Comparison of ENCODE assay signal across 9 cellular contexts in genomic region chr17:28370035-28370743, GRCh38. TPM values are rescaled to one million over a fixed set of nuclear protein-coding genes. Genes with fewer than 3 reads are reported as not detected.
DNase-seq lines count a peak whose midpoint lies in the region; ATAC-seq, FAIRE-seq and TF ChIP-seq lines count a peak whose summit lies in the region.
"Had no signal": no experiment of that assay in that cellular context is flagged by ENCODE, and none has a peak within 500 bp of the region (broad histone marks: within the 10 kb centered on the region; RNA-seq: fewer than 3 reads in every experiment).

VTN (minus strand) TSS chr17:28370307; CDS start chr17:28370203, 104 bp downstream.

- no peaks in the 10 kb centered on the region for H3K79me2 ChIP-seq in H1 (ENCODE audit: control insufficient read depth in 1 of 2, insufficient read depth in 2 of 2, low read length in 2 of 2)

- H3K9me3 ChIP-seq in SJSA1 (replicated peaks) = no peaks in the 10 kb centered on the region
- no peaks in the 10 kb centered on the region for H3K9me3 ChIP-seq in H1 (ENCODE audit: insufficient read depth in 2 of 2, low read depth in 1 of 2, low read length in 1 of 2)

- no peak for FAIRE-seq in H1 (lab: Jason Lieb, UNC)
- FAIRE-seq: colon had no signal

- ATAC-seq in natural killer cell = no peak

- no peak within 1 kb of the TSS for H2BK120ac ChIP-seq in H1 (replicated peaks; ENCODE audit: low read depth, low read length)

- H3K23me2 ChIP-seq in H1 (ENCODE audit: low read depth, low read length) = peaks cover 16% of the 10 kb centered on the region; the same call in 1 of the 2 replicates

- intact Hi-C loops in natural killer cell (cut with micrococcal nuclease) = no loop called here

- H3K36me3 Mint-ChIP-seq in T-helper 1 cell treated with Interleukin-12 subunit alpha and Interleukin-12 subunit beta and Interleukin-4 antibody, amounts not matched to agents 30 μg/mL and 1 μg/mL, for 36 hours (ENCODE audit: low read depth) = peaks cover 5% of the 10 kb centered on the region
- H3K36me3 Mint-ChIP-seq in natural killer cell = no peaks in the 10 kb centered on the region

- WGBS in H1 (ENCODE audit: extremely low coverage in 1 of 2, insufficient coverage in 1 of 2, insufficient read length in 1 of 2, insufficient replicate concordance in 2 of 2, low coverage in 1 of 2, low lambda C conversion rate in 2 of 2, missing lambda C conversion rate in 1 of 2), 2 experiments = 68% methylated on average over 8 of the region's 8 CpGs; no CpG with 5 or more reads in 1 of the 2 experiments

- no peak within 1 kb of the TSS for H2BK20ac ChIP-seq in H1 (ENCODE audit: low read length)

- peaks cover 2 to 12% of the 10 kb centered on the region in 2 experiments for H4K20me1 ChIP-seq in H1 (replicated peaks in 1 of 2; ENCODE audit: control insufficient read depth in 1 of 2, insufficient read depth in 2 of 2, low read length in 2 of 2)

- no peak for DNase-seq in T-helper 1 cell
- DNase-seq in SJSA1 (ENCODE audit: low read depth in 1 of 2, low spot score in 2 of 2) = no peak
- no peak for DNase-seq in H1 (ENCODE audit: low read depth in 1 of 2, low spot score in 2 of 2)
- no peak for DNase-seq in natural killer cell
- no peak for DNase-seq in NCI-H1436 treated with DMSO at 0.1 percent for 48 hours (lab: John Stamatoyannopoulos, UW)
- DNase-seq in NCI-H2227 treated with DMSO at 0.1 percent for 48 hours (lab: John Stamatoyannopoulos, UW) = no peak
- no peak for DNase-seq in activated CD8-positive, alpha-beta memory T cell treated with anti-CD3 and anti-CD28 coated beads, Interleukin-2, amount 50 U/mL, for 4 hours

- no peak for TF ChIP-seq POLR2A in H1 (IDR thresholded peaks at IDR 0.05; ENCODE audit: control extremely low read depth in 1 of 2, low read depth in 2 of 2, low read length in 2 of 2)

- H3K27ac Mint-ChIP-seq in T-helper 1 cell treated with Interleukin-12 subunit alpha and Interleukin-12 subunit beta and Interleukin-4 antibody, amounts not matched to agents 30 μg/mL and 1 μg/mL, for 36 hours = peak within 1 kb of the TSS; percentile 90
- peak within 1 kb of the TSS; percentile 85 to 93 for H3K27ac Mint-ChIP-seq in natural killer cell

- no peaks in the 10 kb centered on the region for H3K9me3 Mint-ChIP-seq in T-helper 1 cell treated with Interleukin-12 subunit alpha and Interleukin-12 subunit beta and Interleukin-4 antibody, amounts not matched to agents 30 μg/mL and 1 μg/mL, for 36 hours
- H3K9me3 Mint-ChIP-seq in natural killer cell = no peaks in the 10 kb centered on the region

- no peak within 1 kb of the TSS for H4K8ac ChIP-seq in H1 (ENCODE audit: extremely low read depth, insufficient read depth, low read length)

- H3K23ac ChIP-seq in H1 (ENCODE audit: insufficient read length) = no peak within 1 kb of the TSS

- H3K14ac ChIP-seq in H1 (ENCODE audit: insufficient read length) = no peak within 1 kb of the TSS

- H3K4me1 ChIP-seq in SJSA1 (replicated peaks) (peaks cover 24% of the 10 kb centered on the region), H1 (replicated peaks in 1 of 4; ENCODE audit: control insufficient read depth in 3 of 4, insufficient read depth in 4 of 4, low read length in 3 of 4) (peaks cover 3 to 16% (median 9%) of the 10 kb centered on the region in 4 experiments; a peak in 6 of 7 replicates)

- H2AK5ac ChIP-seq in H1 (ENCODE audit: low read depth, low read length) = peak within 1 kb of the TSS; percentile 59

- H3K27me3 ChIP-seq in SJSA1 (replicated peaks) = no peaks in the 10 kb centered on the region
- peaks cover 9 to 19% (median 19%) of the 10 kb centered on the region in 4 experiments for H3K27me3 ChIP-seq in H1 (replicated peaks in 1 of 4; ENCODE audit: control insufficient read depth in 3 of 4, extremely low read depth in 1 of 4, insufficient read depth in 3 of 4, low read length in 3 of 4)

- 0 out of 2 replicates have a peak within 1 kb of the TSS, but pooled peaks have one; percentile 1 for H2BK5ac ChIP-seq in H1 (ENCODE audit: low read depth, low read length)

- no peak within 1 kb of the TSS for H3K18ac ChIP-seq in H1 (ENCODE audit: extremely low read depth, low read length)

- H3K27me3 Mint-ChIP-seq in T-helper 1 cell treated with Interleukin-12 subunit alpha and Interleukin-12 subunit beta and Interleukin-4 antibody, amounts not matched to agents 30 μg/mL and 1 μg/mL, for 36 hours (ENCODE audit: low read depth) = no peaks in the 10 kb centered on the region
- H3K27me3 Mint-ChIP-seq in natural killer cell (ENCODE audit: low read depth in 2 of 2) = no peaks in the 10 kb centered on the region

- CTCF ChIA-PET in H1 (lab: Charles Lee; ENCODE audit: partially characterized antibody) = interaction anchor here (0.8 to 4.6 kb wide), 15 partner anchors 9 to 485 kb away, joined by 3 to 20 read pairs (median 4); partner anchors contain the start of genes IFT20, POLDIP2, SLC13A2 and SLC46A1

- TF ChIP-seq EP300 in H1 (IDR thresholded peaks at IDR 0.05; ENCODE audit: borderline replicate concordance in 1 of 2, low read depth in 2 of 2, low read length in 2 of 2) = no peak

- H3K27ac ChIP-seq in SJSA1 (0 out of 2 replicates have a peak within 1 kb of the TSS, but pooled peaks have one; percentile 14), H1 (ENCODE audit: low read depth, low read length) (no peak within 1 kb of the TSS)

- no peaks in the 10 kb centered on the region; the same call in 1 of the 2 replicates for H3K79me1 ChIP-seq in H1 (ENCODE audit: low read depth, low read length)

- H3K9ac ChIP-seq in H1 (replicated peaks in 1 of 4; ENCODE audit: extremely low read depth in 1 of 4, low read depth in 3 of 4, low read length in 3 of 4) = no peak within 1 kb of the TSS; a peak in 1 of 7 replicates

- POLR2A ChIA-PET in H1 (lab: Charles Lee; ENCODE audit: partially characterized antibody) = interaction anchor here (0.6 to 12.7 kb wide), 8 partner anchors 11 to 44 kb away, joined by 3 to 103 read pairs (median 4); partner anchors contain the start of genes IFT20, POLDIP2 and TNFAIP1

- H3K4me3 ChIP-seq in SJSA1 (peak within 1 kb of the TSS; percentile 67), H1 (ENCODE audit: extremely low read depth in 1 of 4, insufficient read depth in 2 of 4, low read depth in 3 of 4, low read length in 4 of 4) (peak within 1 kb of the TSS; percentile 0 to 79 (median 26); a peak in 5 of 8 replicates)

- H3K36me3 ChIP-seq in SJSA1 (0 out of 2 replicates have a peak, but pooled peaks cover 6% of the 10 kb centered on the region), H1 (ENCODE audit: control insufficient read depth in 2 of 4, insufficient read depth in 4 of 4, low read length in 3 of 4) (no peaks in the 10 kb centered on the region)

- peak in 1 of 3 experiments; percentile 12; a peak in 1 of 4 replicates for TF ChIP-seq CTCF in H1 (IDR thresholded peaks at IDR 0.05; ENCODE audit: control extremely low read depth in 1 of 3, insufficient read depth in 1 of 3, low read depth in 1 of 3, low read length in 3 of 3)
- no peak for TF ChIP-seq CTCF in natural killer cell (IDR thresholded peaks at IDR 0.05)

- H3K4ac ChIP-seq in H1 (replicated peaks; ENCODE audit: insufficient read length, low read depth, low read length) = no peak within 1 kb of the TSS

- H3K4me3 Mint-ChIP-seq in T-helper 1 cell treated with Interleukin-12 subunit alpha and Interleukin-12 subunit beta and Interleukin-4 antibody, amounts not matched to agents 30 μg/mL and 1 μg/mL, for 36 hours = peak within 1 kb of the TSS; percentile 93
- peak within 1 kb of the TSS; percentile 95 for H3K4me3 Mint-ChIP-seq in natural killer cell

- no peak within 1 kb of the TSS for H3K56ac ChIP-seq in H1 (replicated peaks; ENCODE audit: insufficient read length, low read depth, low read length)

- no peak within 1 kb of the TSS for H4K91ac ChIP-seq in H1 (replicated peaks; ENCODE audit: insufficient read length, low read length)

- H2AFZ ChIP-seq in H1 (ENCODE audit: low read length) = no peak within 1 kb of the TSS; the same call in 1 of the 2 replicates

- peaks cover 14% of the 10 kb centered on the region for H3K4me1 Mint-ChIP-seq in T-helper 1 cell treated with Interleukin-12 subunit alpha and Interleukin-12 subunit beta and Interleukin-4 antibody, amounts not matched to agents 30 μg/mL and 1 μg/mL, for 36 hours (ENCODE audit: low read depth)
- H3K4me1 Mint-ChIP-seq in natural killer cell = peaks cover 10 to 23% of the 10 kb centered on the region in 2 donors

- peak in 1 of 2 experiments; percentile 27; a peak in 2 of 4 replicates for TF ChIP-seq RAD21 in H1 (IDR thresholded peaks at IDR 0.05 in 1 of 2, conservative IDR thresholded peaks at IDR 0.05 in 1 of 2; ENCODE audit: low read depth in 2 of 2, low read length in 2 of 2)

- 0 out of 2 replicates have a peak within 1 kb of the TSS, but pooled peaks have one; percentile 19 for H2BK15ac ChIP-seq in H1 (ENCODE audit: low read length)

- peak within 1 kb of the TSS; percentile 62 to 89 for H3K4me2 ChIP-seq in H1 (ENCODE audit: insufficient read depth in 1 of 2, low read depth in 2 of 2, low read length in 2 of 2)

- H2BK12ac ChIP-seq in H1 (ENCODE audit: low read depth, low read length) = peak within 1 kb of the TSS; percentile 50; the same call in 1 of the 2 replicates

- no peak within 1 kb of the TSS for H4K5ac ChIP-seq in H1 (ENCODE audit: insufficient read length, low read depth, low read length)

RNA-seq across cellular contexts. Expression of gene VTN, which starts in this region (rescaled TPM):
- 0.08 TPM in 1 of 2 replicates, not detected in the other for total RNA-seq in SJSA1 (2014; rRNA removed; shearing (Covaris generic))
- not detected in 2 replicates for total RNA-seq in H1 (2021; fragmentation: NEBNext Ultra II Directional; extraction: Animal tissue kit (Norgen Biotek cat#: 25700))
- 0.18 and 0.38 TPM in 2 replicates for polyA plus RNA-seq in H1 (2011; rRNA removed)
- 0.26 TPM for polyA plus RNA-seq in H1 (2011; cell fraction: cytosol; rRNA removed)
- polyA plus RNA-seq in H1 (2011; cell fraction: nucleus; rRNA removed) = 0.64 TPM
- 0.36 to 0.55 TPM (median 0.46 TPM) in 4 replicates for polyA plus RNA-seq in H1 (2012, experiment 1 of 2)
- 0.52 TPM for polyA plus RNA-seq in H1 (2012, experiment 2 of 2)
- 0.22 TPM for polyA plus RNA-seq in H1 (2013, experiment 1 of 2)
- 0.13 TPM for polyA plus RNA-seq in H1 (2013, experiment 2 of 2)
- polyA minus RNA-seq in H1 (2011; rRNA and poly(A)+ RNA removed) = 0.28 TPM in 1 of 2 replicates, not detected in the other
- not detected for polyA minus RNA-seq in H1 (2011; cell fraction: cytosol; rRNA and poly(A)+ RNA removed)
- 1.1 TPM for polyA minus RNA-seq in H1 (2011; cell fraction: nucleus; rRNA and poly(A)+ RNA removed)
- total RNA-seq in natural killer cell = not detected
